Comparison of ENCODE assay signal across 8 cellular contexts in genomic region chr5:142151436-142152382, GRCh38. TPM values are rescaled to one million over a fixed set of nuclear protein-coding genes. Genes with fewer than 3 reads are reported as not detected.
DNase-seq lines count a peak whose midpoint lies in the region; ATAC-seq, FAIRE-seq and TF ChIP-seq lines count a peak whose summit lies in the region.

No MANE protein-coding gene starts in this region.

- no peak overlapping the region for H3K4me3 Mint-ChIP-seq in activated CD4-positive, alpha-beta memory T cell treated with anti-CD3 and anti-CD28 coated beads for 36 hours

- no peak overlapping the region for H2AFZ ChIP-seq in neural cell (ENCODE audit: low read depth, low read length)

- H3K9me3 ChIP-seq in neural cell (ENCODE audit: low read length): no peaks in the 10 kb centered on the region
- H3K9me3 ChIP-seq in tibial nerve: no peaks in the 10 kb centered on the region

- H3K27me3 Mint-ChIP-seq in activated CD4-positive, alpha-beta memory T cell treated with anti-CD3 and anti-CD28 coated beads for 36 hours: no peaks in the 10 kb centered on the region

- H3K27ac Mint-ChIP-seq in activated CD4-positive, alpha-beta memory T cell treated with anti-CD3 and anti-CD28 coated beads for 36 hours: no peak overlapping the region

- CTCF ChIA-PET in activated CD4-positive, alpha-beta memory T cell treated with anti-CD3 and anti-CD28 coated beads for 36 hours (lab: Charles Lee): interaction anchor here (0.6 to 2.3 kb wide), 21 partner anchors 12 to 547 kb away, joined by 3 to 19 read pairs (median 3); partner anchors contain the start of gene SPRY4

- peak; percentile 87 for FAIRE-seq in GM18507 (lab: Jason Lieb, UNC)

- intact Hi-C loops in activated CD4-positive, alpha-beta memory T cell treated with anti-CD3 and anti-CD28 coated beads for 36 hours (cut with micrococcal nuclease): loop anchor here (1.0 to 5.0 kb wide), 4 partner anchors 291 to 547 kb away; no protein-coding TSS in a partner anchor

- no peak overlapping the region for H3K4me2 ChIP-seq in neural cell (ENCODE audit: low read length)

- in situ Hi-C loops in ACHN (cut with HindIII; ENCODE audit: low pct_ligation_motif_present, low pct_unique_long_range_greater_than_20kb, low sequenced_read_pairs): no loop called here

- H3K27ac ChIP-seq in neural cell (ENCODE audit: low read length) (no peak overlapping the region), tibial nerve (no peak overlapping the region)

- no peaks in the 10 kb centered on the region for H3K79me2 ChIP-seq in neural cell (replicated peaks; ENCODE audit: insufficient read depth, low read length)

- TF ChIP-seq RAD21 in neural cell (conservative IDR thresholded peaks at IDR 0.05): peak; percentile 86

- H3K36me3 ChIP-seq in neural cell (ENCODE audit: insufficient read depth, low read length): peaks cover 7% of the 10 kb centered on the region
- H3K36me3 ChIP-seq in tibial nerve: peaks cover 0 to 40% (median 5%) of the 10 kb centered on the region in 3 donors

- TF ChIP-seq EP300 in neural cell (conservative IDR thresholded peaks at IDR 0.05; ENCODE audit: poor library complexity, severe bottlenecking) (no peak), tibial nerve (IDR thresholded peaks at IDR 0.05) (no peak)

- H3K9me2 ChIP-seq in neural cell (ENCODE audit: insufficient read depth, low read length): no peaks in the 10 kb centered on the region

- TF ChIP-seq CTCF in neural cell (IDR thresholded peaks at IDR 0.05; ENCODE audit: poor library complexity, severe bottlenecking): peak; percentile 88
- TF ChIP-seq CTCF in tibial nerve (IDR thresholded peaks at IDR 0.05): peak; percentile 73 to 85 (median 77)

- H3K4me1 Mint-ChIP-seq in activated CD4-positive, alpha-beta memory T cell treated with anti-CD3 and anti-CD28 coated beads for 36 hours (ENCODE audit: low read depth): peaks cover 7% of the 10 kb centered on the region

- DNase-seq in ACHN: peak; percentile 46
- DNase-seq in GM18507 (ENCODE audit: extremely low spot score, insufficient read length, low read depth): peak; percentile 14
- DNase-seq in NCI-H748 (lab: John Stamatoyannopoulos, UW; ENCODE audit: unreplicated experiment): peak; percentile 54
- peak; percentile 56 for DNase-seq in activated CD4-positive, alpha-beta memory T cell treated with anti-CD3 and anti-CD28 coated beads for 36 hours
- DNase-seq in tibial nerve (ENCODE audit: low spot score in 2 of 2): peak; percentile 25 to 82

- 38 to 46% methylated on average over 3 of the region's 3 CpGs for WGBS in tibial nerve, 2 donors

- H3K9me3 Mint-ChIP-seq in activated CD4-positive, alpha-beta memory T cell treated with anti-CD3 and anti-CD28 coated beads for 36 hours: no peaks in the 10 kb centered on the region

- H3K4me3 ChIP-seq in neural cell (ENCODE audit: low read length) (no peak overlapping the region), tibial nerve (no peak overlapping the region)

- no peak for TF ChIP-seq POLR2A in tibial nerve (IDR thresholded peaks at IDR 0.05)

- no peaks in the 10 kb centered on the region for H3K27me3 ChIP-seq in neural cell (ENCODE audit: insufficient read depth, low read depth, low read length)
- H3K27me3 ChIP-seq in tibial nerve: no peaks in the 10 kb centered on the region

- no peaks in the 10 kb centered on the region for H3F3A ChIP-seq in neural cell (ENCODE audit: insufficient read depth, low read length, poor library complexity, severe bottlenecking)

- no peak overlapping the region for H3K9ac ChIP-seq in neural cell (ENCODE audit: low read length)

- peaks cover 0 to 6% (median 0%) of the 10 kb centered on the region in 4 donors for H3K4me1 ChIP-seq in tibial nerve

- H3K36me3 Mint-ChIP-seq in activated CD4-positive, alpha-beta memory T cell treated with anti-CD3 and anti-CD28 coated beads for 36 hours: peaks cover 16% of the 10 kb centered on the region

- H4K20me1 ChIP-seq in neural cell (ENCODE audit: insufficient read depth): no peaks in the 10 kb centered on the region

- POLR2A ChIA-PET in activated CD4-positive, alpha-beta memory T cell treated with anti-CD3 and anti-CD28 coated beads for 36 hours (lab: Charles Lee): no interaction called here

- ATAC-seq in esophagus mucosa (peak; percentile 71), GM18519 (IDR thresholded peaks at IDR 0.05; ENCODE audit: low FRiP score, unreplicated experiment) (no peak)

TF ChIP-seq in neural cell, 6 proteins besides CTCF, POLR2A, EP300 and RAD21:
- TF ChIP-seq EZH2 (IDR thresholded peaks at IDR 0.05; ENCODE audit: borderline replicate concordance, insufficient read depth, low read length, poor library complexity, severe bottlenecking) (no peak), POLR2AphosphoS5 (IDR thresholded peaks at IDR 0.05) (no peak), SMC3 (conservative IDR thresholded peaks at IDR 0.05; ENCODE audit: poor library complexity) (peak; percentile 87), TAF1 (IDR thresholded peaks at IDR 0.05; ENCODE audit: low read depth) (no peak)

RNA-seq across cellular contexts. Expression of gene NDFIP1, which starts 43.1 kb away (rescaled TPM):
- 10 to 100 TPM; 74.6 to 76.4 TPM for total RNA-seq in activated CD4-positive, alpha-beta memory T cell treated with anti-CD3 and anti-CD28 coated beads for 36 hours
- total RNA-seq in esophagus mucosa (30.7 TPM), tibial nerve (100 to 1,000 TPM in 2 of 4 donors, 10 to 100 TPM in 2; 96.1 to 172 (median 107) TPM)
- 99.7 and 102 TPM in 2 replicates for polyA plus RNA-seq in neural cell
- 140 and 144 TPM in 2 replicates for polyA minus RNA-seq in neural cell
